Comparison of ENCODE assay signal across 8 cellular contexts in genomic region chr22:28009272-28009827, GRCh38.
DNase-seq lines count a peak whose midpoint lies in the region; ATAC-seq and TF ChIP-seq lines count a peak whose summit lies in the region.

No MANE protein-coding gene starts in this region.

- H3K27ac ChIP-seq in left ventricle myocardium inferior (replicated peaks) (no peak overlapping the region), rectal smooth muscle tissue (ENCODE audit: low read depth, low read length) (peak overlapping the region; percentile 38), aorta (ENCODE audit: low read depth in 1 of 2, low read length in 2 of 2) (no peak overlapping the region)

- H3K4me1 ChIP-seq in left ventricle myocardium inferior = peaks cover 31% of the 10 kb centered on the region
- H3K4me1 ChIP-seq in rectal smooth muscle tissue (ENCODE audit: control insufficient read depth, insufficient read depth, low read length) = peaks cover 12% of the 10 kb centered on the region
- H3K4me1 ChIP-seq in aorta (ENCODE audit: control insufficient read depth in 1 of 2, insufficient read depth in 2 of 2, low read length in 2 of 2) = no peaks in the 10 kb centered on the region

- DNase-seq in GM04504 (ENCODE audit: low read depth) = peak; percentile 58
- DNase-seq in MG63 = peak; percentile 67
- DNase-seq in T follicular helper cell (ENCODE audit: low read depth) = peak; percentile 64
- peak; percentile 79 for DNase-seq in amniotic epithelial cell (ENCODE audit: low read depth)
- DNase-seq in left ventricle myocardium inferior = peak; percentile 69
- DNase-seq in aorta = peak; percentile 78 to 92
- no peak for DNase-seq in NCI-H187 (lab: John Stamatoyannopoulos, UW)

- peak; percentile 99 for TF ChIP-seq CTCF in left ventricle myocardium inferior (IDR thresholded peaks at IDR 0.05; ENCODE audit: borderline replicate concordance)

- H3K4me3 ChIP-seq in MG63 (no peak overlapping the region), left ventricle myocardium inferior (no peak overlapping the region), rectal smooth muscle tissue (ENCODE audit: low read length) (no peak overlapping the region), aorta (ENCODE audit: low read length in 2 of 2) (no peak overlapping the region)

- intact Hi-C loops in left ventricle myocardium inferior (cut with micrococcal nuclease) (loop anchor here (5.0 kb wide), 1 partner anchor 122 kb away; no protein-coding TSS in a partner anchor), aorta (cut with DNase I) (loop anchor here (2.0 to 10.0 kb wide), 3 partner anchors 129 to 1255 kb away; no protein-coding TSS in a partner anchor)

- no peak overlapping the region for H3K9ac ChIP-seq in rectal smooth muscle tissue (ENCODE audit: low read length)

- H3K9me3 ChIP-seq in MG63 = no peaks in the 10 kb centered on the region
- no peaks in the 10 kb centered on the region for H3K9me3 ChIP-seq in left ventricle myocardium inferior (replicated peaks)
- H3K9me3 ChIP-seq in aorta (ENCODE audit: control insufficient read depth, low read length) = no peaks in the 10 kb centered on the region

- peak; percentile 84 for ATAC-seq in aorta (ENCODE audit: low FRiP score)

- WGBS in aorta, 2 donors = 6 to 7% methylated on average over 14 of the region's 14 CpGs

- H3K36me3 ChIP-seq in MG63 = no peaks in the 10 kb centered on the region; the same call in 1 of the 2 replicates
- H3K36me3 ChIP-seq in left ventricle myocardium inferior = peaks cover 10% of the 10 kb centered on the region
- no peaks in the 10 kb centered on the region for H3K36me3 ChIP-seq in rectal smooth muscle tissue (ENCODE audit: control insufficient read depth, insufficient read depth, low read length)
- no peaks in the 10 kb centered on the region for H3K36me3 ChIP-seq in aorta (ENCODE audit: control insufficient read depth in 1 of 2, insufficient read depth in 2 of 2, low read length in 1 of 2)

- H3K27me3 ChIP-seq in MG63 (no peaks in the 10 kb centered on the region), left ventricle myocardium inferior (ENCODE audit: low read depth) (no peaks in the 10 kb centered on the region), rectal smooth muscle tissue (ENCODE audit: control insufficient read depth, insufficient read depth, low read length) (no peaks in the 10 kb centered on the region), aorta (ENCODE audit: control insufficient read depth in 1 of 2, insufficient read depth in 2 of 2, low read length in 1 of 2) (no peaks in the 10 kb centered on the region)

Comparison
In these comparisons a context has a peak if more than half of its experiments do, and no peak if none do; other contexts are left out.
1. DNase-seq: peak in GM04504 (single experiment), MG63 (single experiment), T follicular helper cell (single experiment), amniotic epithelial cell (single experiment), left ventricle myocardium inferior (single experiment) and aorta (2 of 2); none in NCI-H187 (0 of 2).